Comparison of ENCODE assay signal across 18 cellular contexts in the genomic region with DNA sequence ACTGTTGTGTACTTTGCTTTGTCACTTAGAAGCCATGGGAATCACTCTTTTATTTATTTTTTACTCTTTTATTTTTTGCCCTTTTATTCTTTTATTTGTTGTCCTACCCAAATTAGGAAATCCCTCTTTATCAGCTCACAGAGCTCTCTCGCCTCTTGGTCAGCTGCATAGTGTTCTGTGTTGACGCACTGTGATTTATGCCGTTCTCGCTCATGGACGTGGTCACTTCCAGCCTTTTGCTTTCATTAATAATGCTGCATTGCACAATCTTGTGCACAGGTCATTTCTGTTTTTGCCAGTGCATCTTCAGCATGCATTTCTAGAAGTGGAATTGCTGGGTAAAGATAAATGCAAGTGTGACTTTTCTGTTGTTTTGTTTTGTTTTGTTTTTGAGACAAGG. TPM values are rescaled to one million over a fixed set of nuclear protein-coding genes. Genes with fewer than 3 reads are reported as not detected.
DNase-seq lines count a peak whose midpoint lies in the region; ATAC-seq, FAIRE-seq and TF ChIP-seq lines count a peak whose summit lies in the region.
"Had no signal": no experiment of that assay in that cellular context is flagged by ENCODE, and none has a peak within 500 bp of the region (broad histone marks: within the 10 kb centered on the region; RNA-seq: fewer than 3 reads in every experiment).

No MANE protein-coding gene starts in this region.

- no peaks in the 10 kb centered on the region for H3K9me3 Mint-ChIP-seq in effector memory CD8-positive, alpha-beta T cell
- H3K9me3 Mint-ChIP-seq: H9 had no signal

- intact Hi-C loops in ovary (cut with DNase I): no loop called here
- intact Hi-C loops in vagina (cut with DNase I): no loop called here
- intact Hi-C loops in head of caudate nucleus (cut with DNase I): no loop called here

- peaks cover 3% of the 10 kb centered on the region for H3K4me1 ChIP-seq in ovary (ENCODE audit: insufficient read depth)
- H3K4me1 ChIP-seq in vagina: no peaks in the 10 kb centered on the region
- H3K4me1 ChIP-seq: Peyer's patch, SJSA1 had no signal

- peak overlapping the region; percentile 25 to 71 for H3K27ac Mint-ChIP-seq in effector memory CD8-positive, alpha-beta T cell
- H3K27ac Mint-ChIP-seq: H9 had no signal

- H3K4me3 Mint-ChIP-seq in effector memory CD8-positive, alpha-beta T cell: no peak overlapping the region
- H3K4me3 Mint-ChIP-seq: H9 had no signal

- WGBS in ovary, 3 donors: 32 to 64% (median 55%) methylated on average over 5 of the region's 5 CpGs

- no peak for ATAC-seq in effector memory CD8-positive, alpha-beta T cell (replicated peaks)
- peak; percentile 63 for ATAC-seq in left lobe of liver
- ATAC-seq in HG03045 (IDR thresholded peaks at IDR 0.05; ENCODE audit: unreplicated experiment): no peak

- H3K27me3 Mint-ChIP-seq in effector memory CD8-positive, alpha-beta T cell: no peaks in the 10 kb centered on the region

- TF ChIP-seq CTCF in ovary (IDR thresholded peaks at IDR 0.05) (no peak), vagina (IDR thresholded peaks at IDR 0.05) (no peak)

- no peak for FAIRE-seq in GM12891 (lab: Jason Lieb, UNC)

- no peak overlapping the region for H3K4me3 ChIP-seq in ovary
- H3K4me3 ChIP-seq in vagina: no peak overlapping the region
- H3K4me3 ChIP-seq: Peyer's patch, SJSA1 had no signal

- no peaks in the 10 kb centered on the region for H3K9me3 ChIP-seq in ovary
- no peaks in the 10 kb centered on the region for H3K9me3 ChIP-seq in vagina
- H3K9me3 ChIP-seq: Peyer's patch, SJSA1 had no signal

- H3K36me3 ChIP-seq in ovary: no peaks in the 10 kb centered on the region
- peaks cover 0 to 52% of the 10 kb centered on the region in 2 donors for H3K36me3 ChIP-seq in vagina

- TF ChIP-seq EP300 in ovary (IDR thresholded peaks at IDR 0.05): peak; percentile 96

- DNase-seq in effector memory CD8-positive, alpha-beta T cell: no peak
- DNase-seq in left lobe of liver (ENCODE audit: low spot score) (peak; percentile 69), ovary (peak in 2 of 5 donors; percentile 66 to 84), vagina (ENCODE audit: extremely low spot score in 2 of 2) (no peak), GM12891 (ENCODE audit: insufficient read length, low spot score) (no peak), head of caudate nucleus (no peak), erythroblast (lab: John Stamatoyannopoulos, UW) (no peak)
- DNase-seq: DMS79 treated with DMSO at 0.1 percent for 48 hours; H9; NCI-H1092 treated with DMSO at 0.1 percent for 48 hours; NCI-H146; NCI-H2029 treated with DMSO at 0.1 percent for 48 hours; NCI-H446 treated with DMSO at 0.1 percent for 48 hours; NCI-H69; NK-92 treated with Interleukin-12 subunit alpha and Interleukin-12 subunit beta, amount 100 ng/mL, for 24 hours; Peyer's patch had no signal

- no peaks in the 10 kb centered on the region for H3K27me3 ChIP-seq in ovary
- H3K27me3 ChIP-seq in vagina: no peaks in the 10 kb centered on the region
- H3K27me3 ChIP-seq: Peyer's patch, SJSA1 had no signal

- H3K27ac ChIP-seq in ovary: no peak overlapping the region
- peak overlapping the region; percentile 67 for H3K27ac ChIP-seq in vagina
- H3K27ac ChIP-seq: Peyer's patch, SJSA1 had no signal

- peaks cover 64% of the 10 kb centered on the region for H3K36me3 Mint-ChIP-seq in effector memory CD8-positive, alpha-beta T cell (ENCODE audit: insufficient read depth)

- TF ChIP-seq POLR2A in ovary (IDR thresholded peaks at IDR 0.05) (no peak), vagina (IDR thresholded peaks at IDR 0.05) (no peak), GM12891 (IDR thresholded peaks at IDR 0.05; ENCODE audit: low read depth, low read length) (no peak), erythroblast (IDR thresholded peaks at IDR 0.05; ENCODE audit: low read length) (no peak)

- no peaks in the 10 kb centered on the region for H3K4me1 Mint-ChIP-seq in effector memory CD8-positive, alpha-beta T cell (ENCODE audit: low read depth in 2 of 2)
- H3K4me1 Mint-ChIP-seq: H9 had no signal

TF ChIP-seq in GM12891, 5 proteins besides CTCF, POLR2A, EP300 and RAD21:
- TF ChIP-seq TAF1 (IDR thresholded peaks at IDR 0.05; ENCODE audit: low read depth, low read length) (no peak), PAX5 (IDR thresholded peaks at IDR 0.05; ENCODE audit: insufficient read depth, low read length, severe bottlenecking) (no peak), POLR2AphosphoS5 (IDR thresholded peaks at IDR 0.05; ENCODE audit: low read depth, low read length) (no peak), POU2F2 (IDR thresholded peaks at IDR 0.05; ENCODE audit: low read depth, low read length) (no peak), SPI1 (IDR thresholded peaks at IDR 0.05; ENCODE audit: low read depth, low read length) (no peak)

RNA-seq across cellular contexts. Expression of a gene that starts 42.3 kb away (rescaled TPM):
- 41.7 TPM for total RNA-seq in left lobe of liver
- 10 to 100 TPM; 54.6 to 80.3 (median 78.3) TPM for total RNA-seq in ovary
- 10 to 100 TPM; 46.4 to 64.1 TPM for polyA plus RNA-seq in ovary
- total RNA-seq in vagina: 108 TPM
- polyA plus RNA-seq in GM12891 (2012; ENCODE audit: low read depth, missing spikeins): 33.5 TPM

RNA-seq across cellular contexts. Expression of a gene that starts 42.7 kb away (rescaled TPM):
- total RNA-seq in left lobe of liver (6.6 TPM), ovary (10 to 100 TPM in 4 of 7 donors, 1 to 10 TPM in 3; 8.6 to 15.3 (median 10.0) TPM), vagina (17.7 TPM)
- polyA plus RNA-seq in ovary: 1 to 10 TPM; 6.6 to 7.8 TPM
- 5.1 TPM for polyA plus RNA-seq in GM12891 (2012; ENCODE audit: low read depth, missing spikeins)

RNA-seq across cellular contexts. Expression of a gene that starts 45.0 kb away (rescaled TPM):
- total RNA-seq in left lobe of liver (8.4 TPM), ovary (10 to 100 TPM in 1 of 7 donors, 1 to 10 TPM in 6; 2.7 to 15.2 (median 6.2) TPM), vagina (41.0 TPM)
- polyA plus RNA-seq in ovary: 10 to 100 TPM in 1 of 2 donors, 1 to 10 TPM in 1; 6.3 to 10.0 TPM
- polyA plus RNA-seq in GM12891 (2012; ENCODE audit: low read depth, missing spikeins): 7.4 TPM
